21 cellular contexts compared by ENCODE assay signal in the genomic region with DNA sequence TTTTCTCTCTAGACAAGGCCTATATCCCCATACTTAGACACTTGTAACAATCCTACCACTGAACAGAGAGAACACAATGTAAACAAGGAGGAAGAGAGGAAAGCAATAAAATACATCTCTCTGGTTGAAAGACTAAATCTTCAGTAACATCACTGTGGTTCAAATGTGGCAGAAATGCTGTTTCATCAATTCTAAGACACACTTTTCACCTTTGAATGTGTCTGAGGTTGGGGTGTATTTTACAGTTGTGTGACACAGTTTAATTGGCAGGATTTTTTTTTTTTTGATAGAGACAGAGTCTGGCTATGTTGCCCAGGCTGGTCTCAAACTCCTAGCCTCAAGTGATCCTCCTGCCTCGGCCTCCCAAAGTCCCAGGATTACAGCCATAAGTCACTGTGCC.
DNase-seq lines count a peak whose midpoint lies in the region; ATAC-seq and TF ChIP-seq lines count a peak whose summit lies in the region.
"Had no signal": no experiment of that assay in that cellular context is flagged by ENCODE, and none has a peak within 500 bp of the region (broad histone marks: within the 10 kb centered on the region; RNA-seq: fewer than 3 reads in every experiment).

No MANE protein-coding gene starts in this region.

- no peak overlapping the region for H2AFZ ChIP-seq in IMR-90 (replicated peaks; ENCODE audit: low read length, poor library complexity)
- no peak overlapping the region for H2AFZ ChIP-seq in neural progenitor cell (replicated peaks)

- no peaks in the 10 kb centered on the region for H3K9me3 Mint-ChIP-seq in activated T-cell treated with anti-CD3 and anti-CD28 coated beads, Interleukin-2, amount 50 U/mL, for 24 hours
- H3K9me3 Mint-ChIP-seq in endothelial cell (ENCODE audit: unreplicated experiment) (no peaks in the 10 kb centered on the region), neural progenitor cell (no peaks in the 10 kb centered on the region)

- H3K27me3 ChIP-seq in IMR-90 (ENCODE audit: control insufficient read depth, insufficient read depth, low read length) = no peaks in the 10 kb centered on the region
- no peaks in the 10 kb centered on the region for H3K27me3 ChIP-seq in neural progenitor cell
- H3K27me3 ChIP-seq: dorsolateral prefrontal cortex, left lung, tibial artery had no signal

- H3K18ac ChIP-seq in IMR-90 (ENCODE audit: low read depth, low read length) = no peak overlapping the region

- no peak overlapping the region for H3K4me3 ChIP-seq in IMR-90 (ENCODE audit: insufficient read depth, low read depth, low read length)
- H3K4me3 ChIP-seq in neural progenitor cell = no peak overlapping the region
- H3K4me3 ChIP-seq: dorsolateral prefrontal cortex, left lung, mucosa of descending colon, smooth muscle cell, tibial artery had no signal

- POLR2A ChIA-PET in IMR-90 (lab: Charles Lee; ENCODE audit: unreplicated experiment) = no interaction called here
- POLR2A ChIA-PET in RWPE1 (lab: Yijun Ruan, JAX; ENCODE audit: low non-redundant PET) = no interaction called here

- peaks cover 30% of the 10 kb centered on the region for H4K20me1 ChIP-seq in IMR-90 (ENCODE audit: insufficient read depth, low read length)
- H4K20me1 ChIP-seq in neural progenitor cell (ENCODE audit: low read depth) = peaks cover 35% of the 10 kb centered on the region

- no peak for TF ChIP-seq POLR2A in IMR-90 (IDR thresholded peaks at IDR 0.05; ENCODE audit: low read depth, low read length)

- no peak overlapping the region for H2BK20ac ChIP-seq in IMR-90 (ENCODE audit: low read depth, low read length)

- 80% methylated on average over 1 of the region's 1 CpG; no CpG with 5 or more reads in 1 of the 2 experiments for WGBS in IMR-90 (ENCODE audit: extremely low coverage in 2 of 2, insufficient read length in 1 of 2), 2 experiments

- no peaks in the 10 kb centered on the region for H3K27me3 Mint-ChIP-seq in activated T-cell treated with anti-CD3 and anti-CD28 coated beads, Interleukin-2, amount 50 U/mL, for 24 hours
- peaks cover 1% of the 10 kb centered on the region for H3K27me3 Mint-ChIP-seq in endothelial cell (ENCODE audit: unreplicated experiment)
- no peaks in the 10 kb centered on the region for H3K27me3 Mint-ChIP-seq in neural progenitor cell (ENCODE audit: insufficient read depth, low read depth)

- H3K79me1 ChIP-seq in IMR-90 (ENCODE audit: low read depth in 1 of 2, low read length in 2 of 2) = peaks cover 29 to 65% of the 10 kb centered on the region in 2 experiments

- no TSS peak for BruUV-seq in IMR-90 (replicated peaks; lab: Mats Ljungman, UMichigan)

- no peak overlapping the region for H3K27ac ChIP-seq in IMR-90 (ENCODE audit: insufficient read depth, low read length)
- H3K27ac ChIP-seq in neural progenitor cell = peak overlapping the region; percentile 32
- no peak overlapping the region for H3K27ac ChIP-seq in RWPE1
- H3K27ac ChIP-seq: tibial artery had no signal

- intact Hi-C loops in IMR-90 (cut with micrococcal nuclease) = no loop called here

- H3K4ac ChIP-seq in IMR-90 (ENCODE audit: low read depth, low read length) = no peak overlapping the region

- H3F3A ChIP-seq in neural progenitor cell (ENCODE audit: low read depth) = no peaks in the 10 kb centered on the region

- no peak for ATAC-seq in IMR-90 (ENCODE audit: low read depth)

- H3K4me2 ChIP-seq in IMR-90 (ENCODE audit: low read depth, low read length) (no peak overlapping the region), neural progenitor cell (no peak overlapping the region)
- H3K4me2 ChIP-seq: smooth muscle cell had no signal

- no peak overlapping the region for H2BK120ac ChIP-seq in IMR-90 (ENCODE audit: low read depth, low read length)

- H3K36me3 Mint-ChIP-seq in activated T-cell treated with anti-CD3 and anti-CD28 coated beads, Interleukin-2, amount 50 U/mL, for 24 hours (ENCODE audit: low read depth) = peaks cover 20% of the 10 kb centered on the region
- H3K36me3 Mint-ChIP-seq in endothelial cell (ENCODE audit: low read depth, unreplicated experiment) = no peaks in the 10 kb centered on the region
- no peaks in the 10 kb centered on the region for H3K36me3 Mint-ChIP-seq in neural progenitor cell

- H3K56ac ChIP-seq in IMR-90 (ENCODE audit: extremely low read depth, insufficient read depth, low read length) = no peak overlapping the region

- DNase-seq in activated T-cell treated with anti-CD3 and anti-CD28 coated beads, Interleukin-2, amount 50 U/mL, for 24 hours = no peak
- no peak for DNase-seq in activated T-cell treated with anti-CD3 and anti-CD28 coated beads for 4 hours
- DNase-seq in IMR-90 = no peak
- DNase-seq in endothelial cell (ENCODE audit: low spot score) = no peak
- no peak for DNase-seq in neural progenitor cell (ENCODE audit: low spot score)
- no peak for DNase-seq in EL
- DNase-seq in RWPE1 (ENCODE audit: low spot score) = no peak
- DNase-seq in NCI-H2171 (lab: John Stamatoyannopoulos, UW) = no peak
- DNase-seq: activated CD4-positive, alpha-beta T cell treated with anti-CD3 and anti-CD28 coated beads, Interleukin-2, amount 50 U/mL, for 1 hour; activated CD8-positive, alpha-beta memory T cell treated with anti-CD3 and anti-CD28 coated beads, Interleukin-2, amount 50 U/mL, for 4 hours; activated gamma-delta T cell treated with Interleukin-2 at 50 U/mL for 16 hours; Caco-2; DND-41; left lung; NCI-H774; stimulated activated CD4-positive, alpha-beta T cell treated with anti-CD3 and anti-CD28 coated beads, Interleukin-2, amount 100 ng/mL, for 48 hours; stimulated activated naive CD4-positive, alpha-beta T cell treated with Interleukin-2 at 50 U/mL for 16 hours had no signal

- H4K91ac ChIP-seq in IMR-90 (ENCODE audit: insufficient read depth, low read depth, low read length) = no peak overlapping the region

- peak overlapping the region; percentile 50 for H2AK5ac ChIP-seq in IMR-90 (ENCODE audit: low read depth, low read length)

- H3K9ac ChIP-seq in IMR-90 (ENCODE audit: low read depth, low read length) (no peak overlapping the region), neural progenitor cell (no peak overlapping the region)

- H3K9me3 ChIP-seq in IMR-90 (ENCODE audit: control insufficient read depth, insufficient read depth, low read length) = no peaks in the 10 kb centered on the region
- H3K9me3 ChIP-seq in neural progenitor cell (ENCODE audit: low read depth) = no peaks in the 10 kb centered on the region
- H3K9me3 ChIP-seq: Caco-2, left lung, mucosa of descending colon, tibial artery had no signal

- peaks cover 18% of the 10 kb centered on the region for H3K9me1 ChIP-seq in IMR-90 (ENCODE audit: insufficient read depth, low read length)

- no peak for TF ChIP-seq RAD21 in IMR-90 (IDR thresholded peaks at IDR 0.05; ENCODE audit: low read length)

- H4K8ac ChIP-seq in IMR-90 (ENCODE audit: low read depth in 2 of 2, low read length in 2 of 2) = no peak overlapping the region

- no peak overlapping the region for H2BK5ac ChIP-seq in IMR-90 (ENCODE audit: low read depth, low read length, poor library complexity, severe bottlenecking)

- peak overlapping the region; percentile 19 for H3K27ac Mint-ChIP-seq in activated T-cell treated with anti-CD3 and anti-CD28 coated beads, Interleukin-2, amount 50 U/mL, for 24 hours
- H3K27ac Mint-ChIP-seq in endothelial cell (ENCODE audit: unreplicated experiment) (peak overlapping the region; percentile 53), neural progenitor cell (no peak overlapping the region)

- TF ChIP-seq CTCF in IMR-90 (conservative IDR thresholded peaks at IDR 0.05; ENCODE audit: low read depth, low read length) (no peak), endothelial cell (IDR thresholded peaks at IDR 0.05; ENCODE audit: unreplicated experiment) (no peak), neural progenitor cell (IDR thresholded peaks at IDR 0.05) (no peak), RWPE1 (conservative IDR thresholded peaks at IDR 0.05; ENCODE audit: low read depth) (no peak)

- peaks cover 8% of the 10 kb centered on the region for H3K4me1 Mint-ChIP-seq in activated T-cell treated with anti-CD3 and anti-CD28 coated beads, Interleukin-2, amount 50 U/mL, for 24 hours (ENCODE audit: low read depth)
- H3K4me1 Mint-ChIP-seq in endothelial cell (ENCODE audit: unreplicated experiment) (peaks cover 11% of the 10 kb centered on the region), neural progenitor cell (peaks cover 7% of the 10 kb centered on the region)

- H2BK15ac ChIP-seq in IMR-90 (ENCODE audit: low read depth, low read length) = no peak overlapping the region; the same call in 2 of the 3 replicates

- dilution Hi-C loops in IMR-90 (cut with HindIII; ENCODE audit: low sequenced_read_pairs, unreplicated experiment) = no loop called here

- no peak overlapping the region for H3K4me3 Mint-ChIP-seq in activated T-cell treated with anti-CD3 and anti-CD28 coated beads, Interleukin-2, amount 50 U/mL, for 24 hours
- H3K4me3 Mint-ChIP-seq in endothelial cell (ENCODE audit: unreplicated experiment) (no peak overlapping the region), neural progenitor cell (no peak overlapping the region)

- no peak overlapping the region for H4K5ac ChIP-seq in IMR-90 (ENCODE audit: low read depth, low read length)

- H3K23ac ChIP-seq in IMR-90 (ENCODE audit: low read depth, low read length) = no peak overlapping the region

- no peak overlapping the region for H2AK9ac ChIP-seq in IMR-90 (replicated peaks; ENCODE audit: low read depth, low read length, poor library complexity)

- H3K36me3 ChIP-seq in IMR-90 (ENCODE audit: control insufficient read depth, insufficient read depth, low read length) (no peaks in the 10 kb centered on the region; the same call in 1 of the 2 replicates), neural progenitor cell (no peaks in the 10 kb centered on the region)

- H3K79me2 ChIP-seq in neural progenitor cell (ENCODE audit: low read depth) = peaks cover 52% of the 10 kb centered on the region

- in situ Hi-C loops in IMR-90 (cut with MboI; ENCODE audit: low sequenced_read_pairs) = no loop called here

- peaks cover 4% of the 10 kb centered on the region for H3K4me1 ChIP-seq in IMR-90 (ENCODE audit: control insufficient read depth, insufficient read depth, low read length)
- H3K4me1 ChIP-seq in neural progenitor cell = peaks cover 3% of the 10 kb centered on the region
- H3K4me1 ChIP-seq: Caco-2, tibial artery had no signal

- H3K14ac ChIP-seq in IMR-90 (replicated peaks; ENCODE audit: low read depth, low read length) = no peak overlapping the region

- CTCF ChIA-PET in IMR-90 (lab: Yijun Ruan, JAX) = interaction anchor here (1.1 kb wide), 1 partner anchor 15 kb away, joined by 6 read pairs; no protein-coding TSS in a partner anchor
- CTCF ChIA-PET in RWPE1 (lab: Yijun Ruan, JAX) = interaction anchor here (0.6 kb wide), 1 partner anchor 15 kb away, joined by 3 read pairs; no protein-coding TSS in a partner anchor

TF ChIP-seq in IMR-90, 13 proteins besides CTCF, POLR2A, EP300 and RAD21 (continues in another document):
- TF ChIP-seq MAZ (IDR thresholded peaks at IDR 0.05; ENCODE audit: borderline replicate concordance, low read depth, low read length) (no peak), CHD1 (IDR thresholded peaks at IDR 0.05; ENCODE audit: low read depth, low read length) (no peak)
